In the genomic region with DNA sequence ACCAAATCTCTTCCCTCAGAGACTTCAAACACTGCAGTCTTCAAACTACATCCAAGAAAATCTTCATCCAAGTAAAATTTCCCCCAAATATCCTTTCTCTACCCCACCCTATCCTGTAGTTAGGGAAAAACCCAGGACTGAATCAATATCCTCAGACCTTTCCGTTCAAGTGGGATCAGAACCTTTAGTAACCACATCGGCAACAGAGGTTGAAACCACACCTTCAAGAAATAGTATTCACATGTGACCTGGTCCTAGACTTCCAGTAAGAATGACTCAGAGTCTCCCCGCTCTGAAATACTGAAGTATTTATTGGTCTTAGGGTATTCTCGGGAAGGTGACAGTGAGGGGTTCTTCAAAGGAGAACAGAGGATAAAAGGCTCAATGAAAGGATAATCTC, we compare ENCODE assay signal across 24 cellular contexts. TPM values are rescaled to one million over a fixed set of nuclear protein-coding genes. Genes with fewer than 3 reads are reported as not detected.
DNase-seq lines count a peak whose midpoint lies in the region; ATAC-seq, FAIRE-seq and TF ChIP-seq lines count a peak whose summit lies in the region.
"Had no signal": no experiment of that assay in that cellular context is flagged by ENCODE, and none has a peak within 500 bp of the region (broad histone marks: within the 10 kb centered on the region; RNA-seq: fewer than 3 reads in every experiment).

No MANE protein-coding gene starts in this region.

- H3K9me3 ChIP-seq in HCT116 (ENCODE audit: control insufficient read depth in 1 of 2, insufficient read depth in 1 of 2, low read depth in 1 of 2, low read length in 2 of 2) (no peaks in the 10 kb centered on the region), GM12878 (replicated peaks; ENCODE audit: control insufficient read depth, insufficient read depth, low read length) (peaks cover 7% of the 10 kb centered on the region), hepatocyte (ENCODE audit: low read depth) (no peaks in the 10 kb centered on the region), PC-3 (ENCODE audit: low read length) (no peaks in the 10 kb centered on the region)
- H3K9me3 ChIP-seq: Caco-2 had no signal

- TF ChIP-seq CTCF in HCT116 (IDR thresholded peaks at IDR 0.05 in 2 of 3, conservative IDR thresholded peaks at IDR 0.05 in 1 of 3; ENCODE audit: borderline replicate concordance in 1 of 3, insufficient read depth in 1 of 3, low read depth in 2 of 3, low read length in 2 of 3) (no peak), GM12878 (IDR thresholded peaks at IDR 0.05 in 2 of 3, conservative IDR thresholded peaks at IDR 0.05 in 1 of 3; ENCODE audit: control insufficient read depth in 2 of 3, extremely low read depth in 1 of 3, insufficient read depth in 1 of 3, low read depth in 3 of 3, low read length in 3 of 3) (no peak), hepatocyte (IDR thresholded peaks at IDR 0.05; ENCODE audit: poor library complexity) (no peak), PC-3 (conservative IDR thresholded peaks at IDR 0.05; ENCODE audit: low read depth, low read length) (no peak)

- no peak for FAIRE-seq in GM12878 (lab: Jason Lieb, UNC)
- FAIRE-seq: GM18507 had no signal

- TF ChIP-seq RAD21 in HCT116 (IDR thresholded peaks at IDR 0.05; ENCODE audit: low read depth) (no peak), GM12878 (IDR thresholded peaks at IDR 0.05; ENCODE audit: insufficient read depth, low read depth, low read length) (no peak)

- peak overlapping the region; percentile 17 for H2AFZ ChIP-seq in HCT116 (ENCODE audit: low read depth, low read length, poor library complexity, severe bottlenecking)
- no peak overlapping the region for H2AFZ ChIP-seq in GM12878 (ENCODE audit: control insufficient read depth, low read depth, low read length)
- no peak overlapping the region for H2AFZ ChIP-seq in hepatocyte
- no peak overlapping the region for H2AFZ ChIP-seq in PC-3 (ENCODE audit: low read length)

- no peak overlapping the region for H3K4me3 Mint-ChIP-seq in stimulated activated memory B cell treated with anti-CD40 and anti-IgM and Interleukin-4, amounts not matched to agents 10 μg/mL and 1 μg/mL and 100 μg/mL, for 72 hours
- H3K4me3 Mint-ChIP-seq in activated T-cell treated with anti-CD3 and anti-CD28 coated beads, Interleukin-2, amount 50 U/mL, for 4 hours, result no peak overlapping the region
- H3K4me3 Mint-ChIP-seq: CD8-positive, alpha-beta T cell had no signal

- no peaks in the 10 kb centered on the region for H3K36me3 ChIP-seq in HCT116 (ENCODE audit: control insufficient read depth in 1 of 2, insufficient read depth in 2 of 2, low read length in 2 of 2)
- H3K36me3 ChIP-seq in GM12878 (ENCODE audit: control insufficient read depth in 2 of 2, insufficient read depth in 2 of 2, low read length in 1 of 2), result peaks cover 11 to 33% of the 10 kb centered on the region in 2 experiments
- no peaks in the 10 kb centered on the region for H3K36me3 ChIP-seq in hepatocyte (replicated peaks; ENCODE audit: insufficient read depth, low read depth)
- no peaks in the 10 kb centered on the region for H3K36me3 ChIP-seq in PC-3 (ENCODE audit: low read depth, low read length)

- H3K27ac ChIP-seq in HCT116 (ENCODE audit: low read depth, low read length) (no peak overlapping the region), GM12878 (ENCODE audit: control insufficient read depth, insufficient read depth) (peak overlapping the region; percentile 18; the same call in 1 of the 2 replicates), hepatocyte (peak overlapping the region; percentile 8), PC-3 (ENCODE audit: low read length) (no peak overlapping the region)
- H3K27ac ChIP-seq: C4-2B, RWPE1 had no signal

- H3K27me3 Mint-ChIP-seq in stimulated activated memory B cell treated with anti-CD40 and anti-IgM and Interleukin-4, amounts not matched to agents 10 μg/mL and 1 μg/mL and 100 μg/mL, for 72 hours, result no peaks in the 10 kb centered on the region
- peaks cover 4% of the 10 kb centered on the region for H3K27me3 Mint-ChIP-seq in activated T-cell treated with anti-CD3 and anti-CD28 coated beads, Interleukin-2, amount 50 U/mL, for 4 hours (ENCODE audit: low read depth)

- H3F3A ChIP-seq in PC-3 (ENCODE audit: low read length, unreplicated experiment), result no peaks in the 10 kb centered on the region

- H3K27me3 ChIP-seq in HCT116 (ENCODE audit: insufficient read depth, low read length) (0 out of 2 replicates have a peak, but pooled peaks cover 5% of the 10 kb centered on the region), GM12878 (replicated peaks in 1 of 2; ENCODE audit: control insufficient read depth in 2 of 2, insufficient read depth in 2 of 2, low read length in 1 of 2) (no peaks in the 10 kb centered on the region), hepatocyte (no peaks in the 10 kb centered on the region), PC-3 (ENCODE audit: low read length) (peaks cover 43% of the 10 kb centered on the region)

- POLR2A ChIA-PET in HCT116 (lab: Charles Lee) (no interaction called here), GM12878 (lab: Charles Lee) (interaction anchor here (1.1 to 2.2 kb wide), 5 partner anchors 8 to 48 kb away, joined by 4 to 6 read pairs (median 5); a partner anchor contains a TSS), PC-3 (lab: Charles Lee; ENCODE audit: unreplicated experiment) (no interaction called here)

- H3K4me2 ChIP-seq in HCT116 (ENCODE audit: low read length) (no peak overlapping the region), GM12878 (ENCODE audit: control insufficient read depth, insufficient read depth) (no peak overlapping the region), hepatocyte (no peak overlapping the region), PC-3 (ENCODE audit: low read length) (no peak overlapping the region)

- H3K27ac Mint-ChIP-seq in stimulated activated memory B cell treated with anti-CD40 and anti-IgM and Interleukin-4, amounts not matched to agents 10 μg/mL and 1 μg/mL and 100 μg/mL, for 72 hours, result peak overlapping the region; percentile 45
- H3K27ac Mint-ChIP-seq: CD8-positive, alpha-beta T cell had no signal

- RAD21 ChIA-PET in HCT116 (lab: Charles Lee; ENCODE audit: low non-redundant PET in 1 of 2, low total read pairs in 2 of 2, uncharacterized antibody in 2 of 2, unreplicated experiment in 2 of 2), result no interaction called here
- RAD21 ChIA-PET in GM12878 (lab: Charles Lee; ENCODE audit: unreplicated experiment), result interaction anchor here (1.5 to 1.6 kb wide), 2 partner anchors 8 to 48 kb away, joined by 3 to 5 read pairs; a partner anchor contains a TSS

- H3K9me2 ChIP-seq in HCT116 (ENCODE audit: insufficient read depth), result no peaks in the 10 kb centered on the region
- no peaks in the 10 kb centered on the region for H3K9me2 ChIP-seq in hepatocyte (replicated peaks; ENCODE audit: insufficient read depth)
- H3K9me2 ChIP-seq in PC-3 (replicated peaks; ENCODE audit: low read length), result no peaks in the 10 kb centered on the region

- TF ChIP-seq POLR2A in HCT116 (IDR thresholded peaks at IDR 0.05; ENCODE audit: borderline replicate concordance, extremely low read depth, insufficient read depth, insufficient read length) (no peak), GM12878 (IDR thresholded peaks at IDR 0.05; ENCODE audit: low read depth, low read length) (no peak)

- WGBS in GM12878 (ENCODE audit: insufficient coverage, insufficient replicate concordance, low lambda C conversion rate, missing lambda C conversion rate), result 10% methylated on average over 4 of the region's 4 CpGs
- 32% methylated on average over 4 of the region's 4 CpGs for WGBS in hepatocyte (ENCODE audit: low lambda C conversion rate, missing lambda C conversion rate)

- intact Hi-C loops in HCT116 (cut with micrococcal nuclease), result no loop called here
- intact Hi-C loops in GM12878 (cut with micrococcal nuclease; ENCODE audit: unreplicated experiment), result no loop called here
- intact Hi-C loops in PC-3 (cut with micrococcal nuclease), result no loop called here

- CTCF ChIA-PET in HCT116 (lab: Charles Lee), result no interaction called here
- CTCF ChIA-PET in GM12878 (lab: Yijun Ruan, JAX), result interaction anchor here (1.2 to 1.5 kb wide), 3 partner anchors 11 to 47 kb away, joined by 3 to 6 read pairs (median 3); a partner anchor contains a TSS
- CTCF ChIA-PET in PC-3 (lab: Charles Lee), result no interaction called here

- in situ Hi-C loops in GM12878 (cut with MboI), result loop anchor here (25.0 kb wide), 1 partner anchor 1598 kb away; no protein-coding TSS in a partner anchor

- SMC1A ChIA-PET in GM12878 (lab: Charles Lee; ENCODE audit: uncharacterized antibody, unreplicated experiment), result interaction anchor here (1.5 to 2.8 kb wide), 3 partner anchors 11 to 16 kb away, joined by 3 to 7 read pairs (median 5); a partner anchor contains a TSS

- H3K79me2 ChIP-seq in HCT116 (ENCODE audit: insufficient read depth, low read length) (no peaks in the 10 kb centered on the region), GM12878 (ENCODE audit: control insufficient read depth, insufficient read depth, low read length) (peaks cover 14% of the 10 kb centered on the region), hepatocyte (no peaks in the 10 kb centered on the region), PC-3 (ENCODE audit: low read length) (no peaks in the 10 kb centered on the region)

- H3K36me3 Mint-ChIP-seq in stimulated activated memory B cell treated with anti-CD40 and anti-IgM and Interleukin-4, amounts not matched to agents 10 μg/mL and 1 μg/mL and 100 μg/mL, for 72 hours, result peaks cover 70% of the 10 kb centered on the region
- peaks cover 17% of the 10 kb centered on the region for H3K36me3 Mint-ChIP-seq in activated T-cell treated with anti-CD3 and anti-CD28 coated beads, Interleukin-2, amount 50 U/mL, for 4 hours (ENCODE audit: insufficient read depth)

- no peak for TF ChIP-seq EP300 in GM12878 (IDR thresholded peaks at IDR 0.05; ENCODE audit: borderline replicate concordance in 1 of 2, control insufficient read depth in 1 of 2, low read depth in 2 of 2, low read length in 2 of 2)

- no peaks in the 10 kb centered on the region for H4K20me1 ChIP-seq in HCT116 (ENCODE audit: insufficient read depth)
- H4K20me1 ChIP-seq in GM12878 (ENCODE audit: control insufficient read depth, insufficient read depth), result no peaks in the 10 kb centered on the region
- no peaks in the 10 kb centered on the region for H4K20me1 ChIP-seq in hepatocyte (ENCODE audit: insufficient read depth, poor library complexity, severe bottlenecking)
- H4K20me1 ChIP-seq in PC-3 (ENCODE audit: low read length), result no peaks in the 10 kb centered on the region

- peaks cover 53% of the 10 kb centered on the region for H3K4me1 Mint-ChIP-seq in stimulated activated memory B cell treated with anti-CD40 and anti-IgM and Interleukin-4, amounts not matched to agents 10 μg/mL and 1 μg/mL and 100 μg/mL, for 72 hours
- peaks cover under 1% of the 10 kb centered on the region for H3K4me1 Mint-ChIP-seq in activated T-cell treated with anti-CD3 and anti-CD28 coated beads, Interleukin-2, amount 50 U/mL, for 4 hours (ENCODE audit: low read depth)

- H3K9me3 Mint-ChIP-seq in stimulated activated memory B cell treated with anti-CD40 and anti-IgM and Interleukin-4, amounts not matched to agents 10 μg/mL and 1 μg/mL and 100 μg/mL, for 72 hours, result peaks cover 15% of the 10 kb centered on the region
- no peaks in the 10 kb centered on the region for H3K9me3 Mint-ChIP-seq in activated T-cell treated with anti-CD3 and anti-CD28 coated beads, Interleukin-2, amount 50 U/mL, for 4 hours
- H3K9me3 Mint-ChIP-seq: CD8-positive, alpha-beta T cell had no signal

- H3K9ac ChIP-seq in HCT116 (ENCODE audit: low read length), result no peak overlapping the region
- H3K9ac ChIP-seq in GM12878 (ENCODE audit: control insufficient read depth, insufficient read depth, low read length), result no peak overlapping the region
- no peak overlapping the region for H3K9ac ChIP-seq in PC-3 (ENCODE audit: low read length)

- DNase-seq in HCT116 (ENCODE audit: low read depth, low spot score) (no peak), GM12878 (ENCODE audit: low read depth, low spot score) (no peak), hepatocyte (ENCODE audit: low spot score) (peak; percentile 25), ureter (ENCODE audit: low spot score) (no peak), PC-3 (no peak)
- no peak for DNase-seq in activated T-cell treated with anti-CD3 and anti-CD28 coated beads, Interleukin-2, amount 50 U/mL, for 4 hours
- no peak for DNase-seq in stimulated activated naive CD4-positive, alpha-beta T cell (lab: John Stamatoyannopoulos, UW)
- DNase-seq: Caco-2; CD8-positive, alpha-beta T cell; GF-D8; IMR-90; NCI-H1092; NCI-H1417 treated with DMSO at 0.1 percent for 48 hours; NCI-H1694 treated with DMSO at 0.1 percent for 48 hours; NCI-H2081; NCI-H2227 treated with DMSO at 0.1 percent for 48 hours; NCI-H526 treated with DMSO at 0.1 percent for 48 hours; SHP77 had no signal

- H3K4me3 ChIP-seq in HCT116 (replicated peaks in 1 of 2; ENCODE audit: low read depth in 1 of 2, low read length in 2 of 2) (no peak overlapping the region), GM12878 (no peak overlapping the region), hepatocyte (no peak overlapping the region), PC-3 (ENCODE audit: low read length) (no peak overlapping the region)

- H3K4me1 ChIP-seq in HCT116 (ENCODE audit: control insufficient read depth in 1 of 2, insufficient read depth in 2 of 2, low read length in 2 of 2) (no peaks in the 10 kb centered on the region), GM12878 (ENCODE audit: control insufficient read depth, insufficient read depth, low read length) (0 out of 2 replicates have a peak, but pooled peaks cover 5% of the 10 kb centered on the region), hepatocyte (ENCODE audit: insufficient read depth) (no peaks in the 10 kb centered on the region), PC-3 (ENCODE audit: insufficient read depth, low read length) (no peaks in the 10 kb centered on the region)
- H3K4me1 ChIP-seq: Caco-2 had no signal

- BruUV-seq in HCT116 (replicated peaks; lab: Mats Ljungman, UMichigan), result no TSS peak
- BruUV-seq in GM12878 (replicated peaks; lab: Mats Ljungman, UMichigan), result no TSS peak
- no TSS peak for BruUV-seq in PC-3 (replicated peaks; lab: Mats Ljungman, UMichigan)

- no peak for ATAC-seq in HCT116
- ATAC-seq in GM12878, result no peak
- ATAC-seq in stimulated activated memory B cell treated with anti-CD40 and anti-IgM and Interleukin-4, amounts not matched to agents 10 μg/mL and 1 μg/mL and 100 μg/mL, for 72 hours, result no peak
- no peak for ATAC-seq in PC-3
- no peak for ATAC-seq in activated T-cell treated with anti-CD3 and anti-CD28 coated beads, Interleukin-2, amount 50 U/mL, for 4 hours
- ATAC-seq: CD8-positive, alpha-beta T cell; Panc1 had no signal

RNA-seq across cellular contexts. Expression of a gene that starts 8.7 kb away (rescaled TPM):
- total RNA-seq in HCT116 (2021; ENCODE audit: unreplicated experiment) (0.89 TPM), GM12878 (2014; rRNA removed) (1,084 and 1,097 TPM in 2 replicates), GM12878 (2014; rRNA removed; fragmentation: Illumina TruSeq; extraction: Trizol) (990 and 1,018 TPM in 2 replicates), GM12878 (2021) (707 and 749 TPM in 2 replicates), hepatocyte (2.6 and 5.3 TPM in 2 replicates), ureter (145 TPM), PC-3 (2014; rRNA removed) (not detected in 2 replicates)
- 1.1 and 1.6 TPM in 2 replicates for polyA plus RNA-seq in HCT116 (2012)
- 426 and 443 TPM in 2 replicates for total RNA-seq in GM12878 (2013; cell fraction: nucleolus; rRNA removed)
- 802 TPM for polyA plus RNA-seq in GM12878 (2011; ENCODE audit: low read depth)
- polyA plus RNA-seq in GM12878 (2011; rRNA removed) (1,074 and 1,640 TPM in 2 replicates), GM12878 (2014; fragmentation: Illumina TruSeq; extraction: Trizol) (1,388 and 1,535 TPM in 2 replicates), GM12878 (2014; fragmentation: Nextera tagmentation; extraction: Ambion mirVana) (100 to 1,000 TPM; 508 to 665 TPM), GM12878 (2014; rRNA removed) (952 and 1,003 TPM in 2 replicates), GM12878 (2016; fragmentation: Nextera tagmentation; extraction: Ambion mirVana) (100 to 1,000 TPM; 640 to 684 TPM), hepatocyte (1.7 and 4.7 TPM in 2 replicates)
- 1,290 and 1,476 TPM in 2 replicates for polyA plus RNA-seq in GM12878 (2011; cell fraction: cytosol; rRNA removed)
- 450 and 715 TPM in 2 replicates for polyA plus RNA-seq in GM12878 (2011; cell fraction: nucleus; rRNA removed)
- polyA plus RNA-seq in GM12878 (2012), result 953 and 1,333 TPM in 2 replicates
- polyA minus RNA-seq in GM12878 (2011; rRNA and poly(A)+ RNA removed), result 630 and 837 TPM in 2 replicates
- 250 and 316 TPM in 2 replicates for polyA minus RNA-seq in GM12878 (2011; cell fraction: cytosol; rRNA and poly(A)+ RNA removed)
- 116 and 131 TPM in 2 replicates for polyA minus RNA-seq in GM12878 (2011; cell fraction: nucleus; rRNA and poly(A)+ RNA removed)
- total RNA-seq in activated T-cell treated with anti-CD3 and anti-CD28 coated beads, Interleukin-2, amount 50 U/mL, for 4 hours, result 10 to 100 TPM; 18.0 to 31.5 (median 19.8) TPM
- total RNA-seq: Caco-2, IMR-90, NCI-H460 had no signal
- polyA plus RNA-seq: IMR-90 had no signal

RNA-seq across cellular contexts. Expression of a gene that starts 11.1 kb away (rescaled TPM):
- total RNA-seq in HCT116 (2021; ENCODE audit: unreplicated experiment), result 1.5 TPM
- polyA plus RNA-seq in HCT116 (2012), result 0.80 and 1.0 TPM in 2 replicates
- 134 and 137 TPM in 2 replicates for total RNA-seq in GM12878 (2013; cell fraction: nucleolus; rRNA removed)
- total RNA-seq in GM12878 (2014; rRNA removed), result 395 and 404 TPM in 2 replicates
- 285 and 287 TPM in 2 replicates for total RNA-seq in GM12878 (2014; rRNA removed; fragmentation: Illumina TruSeq; extraction: Trizol)
- total RNA-seq in GM12878 (2021), result 481 and 486 TPM in 2 replicates
- 254 TPM for polyA plus RNA-seq in GM12878 (2011; ENCODE audit: low read depth)
- 292 and 430 TPM in 2 replicates for polyA plus RNA-seq in GM12878 (2011; rRNA removed)
- 502 and 678 TPM in 2 replicates for polyA plus RNA-seq in GM12878 (2011; cell fraction: cytosol; rRNA removed)
- polyA plus RNA-seq in GM12878 (2011; cell fraction: nucleus; rRNA removed), result 323 and 407 TPM in 2 replicates
- polyA plus RNA-seq in GM12878 (2012), result 456 and 490 TPM in 2 replicates
- polyA plus RNA-seq in GM12878 (2014; fragmentation: Illumina TruSeq; extraction: Trizol), result 226 and 305 TPM in 2 replicates
- 100 to 1,000 TPM; 101 to 177 TPM for polyA plus RNA-seq in GM12878 (2014; fragmentation: Nextera tagmentation; extraction: Ambion mirVana)
- 675 and 740 TPM in 2 replicates for polyA plus RNA-seq in GM12878 (2014; rRNA removed)
- 100 to 1,000 TPM; 346 to 359 TPM for polyA plus RNA-seq in GM12878 (2016; fragmentation: Nextera tagmentation; extraction: Ambion mirVana)
- 225 and 371 TPM in 2 replicates for polyA minus RNA-seq in GM12878 (2011; rRNA and poly(A)+ RNA removed)
- 92.2 and 105 TPM in 2 replicates for polyA minus RNA-seq in GM12878 (2011; cell fraction: cytosol; rRNA and poly(A)+ RNA removed)
- polyA minus RNA-seq in GM12878 (2011; cell fraction: nucleus; rRNA and poly(A)+ RNA removed), result 45.3 and 62.7 TPM in 2 replicates
- total RNA-seq in hepatocyte, result 18.0 and 22.1 TPM in 2 replicates
- 12.4 and 16.0 TPM in 2 replicates for polyA plus RNA-seq in hepatocyte
- total RNA-seq in ureter, result 82.5 TPM
- not detected in 2 replicates for total RNA-seq in PC-3 (2014; rRNA removed)
- 1 to 10 TPM; 6.0 to 9.8 (median 6.3) TPM for total RNA-seq in activated T-cell treated with anti-CD3 and anti-CD28 coated beads, Interleukin-2, amount 50 U/mL, for 4 hours
- total RNA-seq: Caco-2, NCI-H460 had no signal

RNA-seq across cellular contexts. Expression of a gene that starts 55.3 kb away (rescaled TPM):
- total RNA-seq in HCT116 (2021; ENCODE audit: unreplicated experiment) (0.39 TPM), GM12878 (2014; rRNA removed) (99.2 and 108 TPM in 2 replicates), GM12878 (2014; rRNA removed; fragmentation: Illumina TruSeq; extraction: Trizol) (64.6 and 69.1 TPM in 2 replicates), GM12878 (2021) (73.3 and 73.5 TPM in 2 replicates), hepatocyte (1.4 and 2.0 TPM in 2 replicates), ureter (25.6 TPM), PC-3 (2014; rRNA removed) (not detected in 2 replicates)
- polyA plus RNA-seq in HCT116 (2012), result 0.30 and 0.32 TPM in 2 replicates
- total RNA-seq in GM12878 (2013; cell fraction: nucleolus; rRNA removed), result 47.7 and 47.9 TPM in 2 replicates
- 45.0 TPM for polyA plus RNA-seq in GM12878 (2011; ENCODE audit: low read depth)
- polyA plus RNA-seq in GM12878 (2011; rRNA removed) (31.3 and 46.7 TPM in 2 replicates), GM12878 (2014; fragmentation: Illumina TruSeq; extraction: Trizol) (69.9 and 79.3 TPM in 2 replicates), GM12878 (2014; fragmentation: Nextera tagmentation; extraction: Ambion mirVana) (10 to 100 TPM in 1 of 2 experiments, 1 to 10 TPM in 1; 8.8 to 21.1 TPM), GM12878 (2014; rRNA removed) (99.8 and 104 TPM in 2 replicates), GM12878 (2016; fragmentation: Nextera tagmentation; extraction: Ambion mirVana) (10 to 100 TPM; 44.9 to 47.6 TPM), hepatocyte (0.79 and 0.83 TPM in 2 replicates)
- polyA plus RNA-seq in GM12878 (2011; cell fraction: cytosol; rRNA removed), result 77.6 and 86.9 TPM in 2 replicates
- polyA plus RNA-seq in GM12878 (2011; cell fraction: nucleus; rRNA removed), result 77.0 and 89.9 TPM in 2 replicates
- polyA plus RNA-seq in GM12878 (2012), result 78.7 and 83.9 TPM in 2 replicates
- polyA minus RNA-seq in GM12878 (2011; rRNA and poly(A)+ RNA removed), result 45.5 and 61.2 TPM in 2 replicates
- 40.4 and 47.3 TPM in 2 replicates for polyA minus RNA-seq in GM12878 (2011; cell fraction: cytosol; rRNA and poly(A)+ RNA removed)
- 35.9 and 56.4 TPM in 2 replicates for polyA minus RNA-seq in GM12878 (2011; cell fraction: nucleus; rRNA and poly(A)+ RNA removed)
- 1 to 10 TPM; 2.0 to 2.1 (median 2.1) TPM for total RNA-seq in activated T-cell treated with anti-CD3 and anti-CD28 coated beads, Interleukin-2, amount 50 U/mL, for 4 hours
- total RNA-seq: Caco-2, IMR-90, NCI-H460 had no signal
- polyA plus RNA-seq: IMR-90 had no signal

Comparison
In these comparisons a context has a peak if more than half of its experiments do, and no peak if none do; other contexts are left out.
1. H3K27ac ChIP-seq: peak in GM12878 (single experiment) and hepatocyte (single experiment); none in HCT116 (single experiment) and PC-3 (single experiment).